Comparison of ENCODE assay signal across 26 cellular contexts in genomic region chrX:57964975-57965374, GRCh38. TPM values are rescaled to one million over a fixed set of nuclear protein-coding genes. Genes with fewer than 3 reads are reported as not detected.
DNase-seq lines count a peak whose midpoint lies in the region; ATAC-seq, FAIRE-seq and TF ChIP-seq lines count a peak whose summit lies in the region.
"Had no signal": no experiment of that assay in that cellular context is flagged by ENCODE, and none has a peak within 500 bp of the region (broad histone marks: within the 10 kb centered on the region; RNA-seq: fewer than 3 reads in every experiment).

No MANE protein-coding gene starts in this region.

- peak; percentile 15 for DNase-seq in DMS 273 (lab: John Stamatoyannopoulos, UW; ENCODE audit: unreplicated experiment)
- no peak for DNase-seq in DMS 273 treated with DMSO at 0.1 percent for 48 hours (lab: John Stamatoyannopoulos, UW)
- peak; percentile 28 for DNase-seq in NAMALWA (ENCODE audit: low spot score)
- DNase-seq in astrocyte (ENCODE audit: low read depth) = no peak
- peak; percentile 1 for DNase-seq in myocyte (ENCODE audit: low read depth)
- no peak for DNase-seq in COLO829 (ENCODE audit: low spot score)
- DNase-seq in GM03348 (ENCODE audit: low spot score) = no peak
- DNase-seq: ACHN; Calu3; CD4-positive, alpha-beta memory T cell; DMS79 treated with DMSO at 0.1 percent for 48 hours; MM.1S; NCI-H1092 treated with DMSO at 0.1 percent for 48 hours; NCI-H1436 treated with DMSO at 0.1 percent for 48 hours; NCI-H2029; NCI-H446; NCI-H526; SHP77 had no signal

- no peaks in the 10 kb centered on the region for H3K36me3 ChIP-seq in astrocyte (ENCODE audit: insufficient read depth, low read length)
- H3K36me3 ChIP-seq: BLaER1 had no signal

- H4K20me1 ChIP-seq in astrocyte (ENCODE audit: insufficient read depth, low read length) = no peaks in the 10 kb centered on the region
- H4K20me1 ChIP-seq: BLaER1 had no signal

- H3K4me3 Mint-ChIP-seq in astrocyte (ENCODE audit: unreplicated experiment) = no peak overlapping the region
- H3K4me3 Mint-ChIP-seq: IgD-negative memory B cell; T-helper 2 cell treated with Interferon-gamma antibody and Interleukin-4, amounts not matched to agents 5 μg/mL and 100 μg/mL, for 36 hours had no signal

- FAIRE-seq in astrocyte (lab: Jason Lieb, UNC) = peak; percentile 55
- FAIRE-seq: GM12892, GM18507 had no signal

- no peak overlapping the region for H3K27ac ChIP-seq in astrocyte (ENCODE audit: low read depth, low read length)
- H3K27ac ChIP-seq: 22Rv1, BLaER1, SK-N-MC had no signal

- H3K79me2 ChIP-seq in astrocyte (ENCODE audit: insufficient read depth, low read length) = no peaks in the 10 kb centered on the region

- no peak overlapping the region for H3K4me2 ChIP-seq in astrocyte (ENCODE audit: low read length)
- H3K4me2 ChIP-seq: BLaER1 had no signal

- peaks cover 3% of the 10 kb centered on the region for H3K9me3 Mint-ChIP-seq in astrocyte (ENCODE audit: unreplicated experiment)

- H3K27ac Mint-ChIP-seq in astrocyte (ENCODE audit: unreplicated experiment) = no peak overlapping the region
- H3K27ac Mint-ChIP-seq: CD4-positive, alpha-beta memory T cell; IgD-negative memory B cell; T-helper 2 cell treated with Interferon-gamma antibody and Interleukin-4, amounts not matched to agents 5 μg/mL and 100 μg/mL, for 36 hours had no signal

- H3K27me3 ChIP-seq in astrocyte (ENCODE audit: insufficient read depth, low read length) = no peaks in the 10 kb centered on the region
- H3K27me3 ChIP-seq: BLaER1 had no signal

- no peak overlapping the region for H3K4me3 ChIP-seq in astrocyte (ENCODE audit: insufficient read depth, low read depth, low read length)
- H3K4me3 ChIP-seq: BLaER1, SK-N-MC had no signal

- no peak for ATAC-seq in HG03469 (IDR thresholded peaks at IDR 0.05; ENCODE audit: unreplicated experiment)

- no peaks in the 10 kb centered on the region for H3K27me3 Mint-ChIP-seq in astrocyte (ENCODE audit: low read depth, unreplicated experiment)
- H3K27me3 Mint-ChIP-seq: CD4-positive, alpha-beta memory T cell; IgD-negative memory B cell had no signal

- H2AFZ ChIP-seq in astrocyte (ENCODE audit: low read depth, low read length) = no peak overlapping the region

- H3K36me3 Mint-ChIP-seq in astrocyte (ENCODE audit: low read depth, unreplicated experiment) = no peaks in the 10 kb centered on the region
- H3K36me3 Mint-ChIP-seq: CD4-positive, alpha-beta memory T cell; IgD-negative memory B cell had no signal

- no peaks in the 10 kb centered on the region for H3K4me1 ChIP-seq in astrocyte (ENCODE audit: insufficient read depth, low read length)
- H3K4me1 ChIP-seq: BLaER1 had no signal

- H3K9ac ChIP-seq in astrocyte (ENCODE audit: low read length) = no peak overlapping the region
- H3K9ac ChIP-seq: BLaER1 had no signal

- no peaks in the 10 kb centered on the region for H3K9me3 ChIP-seq in astrocyte (ENCODE audit: insufficient read depth, low read depth, low read length)

- H3K4me1 Mint-ChIP-seq in astrocyte (ENCODE audit: low read depth, unreplicated experiment) = no peaks in the 10 kb centered on the region
- H3K4me1 Mint-ChIP-seq: CD4-positive, alpha-beta memory T cell; IgD-negative memory B cell had no signal

- TF ChIP-seq CTCF in astrocyte (IDR thresholded peaks at IDR 0.05; ENCODE audit: insufficient read depth, low read depth, low read length) = no peak

RNA-seq across cellular contexts. Expression of gene ZXDA, which starts 54.7 kb away (rescaled TPM):
- 1.6 and 1.8 TPM in 2 replicates for total RNA-seq in astrocyte
- total RNA-seq in myocyte = 6.4 and 6.5 TPM in 2 replicates
- polyA plus RNA-seq in myocyte (2012) = 2.1 TPM

Comparison
In these comparisons a context has a peak if more than half of its experiments do, and no peak if none do; other contexts are left out.
1. DNase-seq: peak in DMS 273 (single experiment), NAMALWA (single experiment) and myocyte (single experiment); none in DMS 273 treated with DMSO at 0.1 percent for 48 hours (single experiment), astrocyte (single experiment), COLO829 (single experiment) and GM03348 (single experiment).